8 cellular contexts compared by ENCODE assay signal in the genomic region with DNA sequence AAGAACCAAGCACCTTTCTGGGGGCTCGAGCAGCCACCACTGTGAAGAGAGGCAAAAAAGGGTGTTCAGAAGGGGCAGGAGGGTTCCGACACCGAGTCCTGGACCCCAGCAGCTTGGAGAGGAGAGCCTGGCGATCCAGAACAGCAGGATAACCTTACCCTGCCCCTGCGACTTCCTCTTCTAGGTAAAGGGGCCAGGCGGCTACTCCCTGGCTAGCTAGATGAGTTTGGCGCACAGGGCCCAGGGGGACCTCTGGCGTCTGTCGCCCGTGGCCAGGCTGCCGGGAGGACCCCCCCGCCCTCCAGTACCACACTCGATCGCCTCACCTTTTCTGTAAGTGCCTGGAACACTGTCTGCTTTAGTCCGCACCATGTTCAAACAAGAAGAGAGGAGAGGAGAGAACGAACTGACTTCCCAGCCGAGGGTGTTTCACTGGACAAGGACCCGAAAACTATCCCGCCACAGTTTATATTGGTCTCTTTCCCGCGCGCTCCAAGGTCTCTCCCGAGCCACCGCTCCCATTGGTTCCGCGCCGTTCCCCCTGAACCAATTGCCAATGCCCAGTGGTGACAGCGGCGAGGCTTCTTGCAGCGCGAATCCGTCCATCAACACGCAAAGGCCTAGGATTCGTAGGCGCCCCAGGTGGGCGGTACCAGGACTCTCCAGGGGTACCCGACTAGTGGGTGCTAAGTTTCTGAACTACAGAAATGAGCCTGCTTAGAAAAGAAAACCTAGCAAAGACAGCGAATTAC. TPM values are rescaled to one million over a fixed set of nuclear protein-coding genes. Genes with fewer than 3 reads are reported as not detected.
DNase-seq lines count a peak whose midpoint lies in the region; ATAC-seq and TF ChIP-seq lines count a peak whose summit lies in the region.

A gene with protein sequence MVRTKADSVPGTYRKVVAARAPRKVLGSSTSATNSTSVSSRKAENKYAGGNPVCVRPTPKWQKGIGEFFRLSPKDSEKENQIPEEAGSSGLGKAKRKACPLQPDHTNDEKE (minus strand): TSS at position 442 of the 752 bp plus-strand sequence. CDS start 70 bp downstream, at position 372.

- no peaks in the 10 kb centered on the region for H3K27me3 Mint-ChIP-seq in Calu3 (ENCODE audit: unreplicated experiment)

- H3K4ac ChIP-seq in mesenchymal stem cell (ENCODE audit: low read depth in 1 of 2, low read length in 2 of 2) = no peak within 1 kb of the TSS

- H3K4me1 Mint-ChIP-seq in Calu3 (ENCODE audit: low read depth, unreplicated experiment) = peaks cover 25% of the 10 kb centered on the region

- H3K4me3 ChIP-seq in endocrine pancreas (ENCODE audit: control insufficient read depth, insufficient read depth, low read length) = peak within 1 kb of the TSS; percentile 77
- H3K4me3 ChIP-seq in mesenchymal stem cell (ENCODE audit: insufficient read depth in 1 of 2, low read depth in 1 of 2, low read length in 2 of 2) = peak within 1 kb of the TSS; percentile 60 to 90

- no peak within 1 kb of the TSS for H3K27ac ChIP-seq in mesenchymal stem cell (ENCODE audit: low read length, poor library complexity, severe bottlenecking)

- peaks cover 3% of the 10 kb centered on the region for H3K79me1 ChIP-seq in mesenchymal stem cell (replicated peaks; ENCODE audit: low read length, poor library complexity, severe bottlenecking)

- no peak within 1 kb of the TSS for H2BK12ac ChIP-seq in mesenchymal stem cell (ENCODE audit: low read length in 2 of 2)

- no peak within 1 kb of the TSS for H4K8ac ChIP-seq in mesenchymal stem cell (ENCODE audit: low read length)

- H2BK15ac ChIP-seq in mesenchymal stem cell (ENCODE audit: low read depth, poor library complexity, severe bottlenecking) = no peak within 1 kb of the TSS

- H3K9ac ChIP-seq in endocrine pancreas (ENCODE audit: control insufficient read depth, insufficient read depth, low read length) (peak within 1 kb of the TSS; percentile 47), mesenchymal stem cell (ENCODE audit: low read length) (peak within 1 kb of the TSS; percentile 80)

- no peak within 1 kb of the TSS for H2AK5ac ChIP-seq in mesenchymal stem cell (ENCODE audit: low read length, severe bottlenecking)

- no peak within 1 kb of the TSS for H3K14ac ChIP-seq in mesenchymal stem cell (ENCODE audit: low read length in 2 of 2)

- DNase-seq in Calu3 (peak; percentile 96), HUDEP-2 (lab: John Stamatoyannopoulos, UW; ENCODE audit: unreplicated experiment in 76 of 76) (peak; percentile 52 to 97 (median 94)), NOMO-1 treated with dmso at 0.1 percent for 144 hours (lab: John Stamatoyannopoulos, UW; ENCODE audit: unreplicated experiment) (peak; percentile 94), mesenchymal stem cell (peak; percentile 97)
- peak; percentile 83 to 85 for DNase-seq in activated CD8-positive, alpha-beta memory T cell treated with anti-CD3 and anti-CD28 coated beads for 4 hours (ENCODE audit: low read depth in 2 of 2)
- peak; percentile 87 for DNase-seq in stimulated activated CD8-positive, alpha-beta memory T cell treated with anti-CD3 and anti-CD28 coated beads, Interleukin-12 subunit alpha, Interleukin-12 subunit beta, amount 100 ng/mL, for 24 hours (ENCODE audit: extremely low read depth)

- peak; percentile 97 for ATAC-seq in GM21390 (IDR thresholded peaks at IDR 0.05; ENCODE audit: unreplicated experiment)

- H3K9me3 ChIP-seq in endocrine pancreas (ENCODE audit: control insufficient read depth, low read length) = no peaks in the 10 kb centered on the region
- H3K9me3 ChIP-seq in mesenchymal stem cell (ENCODE audit: control insufficient read depth, low read length) = no peaks in the 10 kb centered on the region

- intact Hi-C loops in Calu3 (cut with micrococcal nuclease; ENCODE audit: unreplicated experiment) = no loop called here

- H3K36me3 ChIP-seq in endocrine pancreas (ENCODE audit: control insufficient read depth, insufficient read depth, low read length) = no peaks in the 10 kb centered on the region
- H3K36me3 ChIP-seq in mesenchymal stem cell (ENCODE audit: control insufficient read depth in 1 of 2, insufficient read depth in 2 of 2, low read depth in 1 of 2, low read length in 2 of 2) = no peaks in the 10 kb centered on the region

- H2AFZ ChIP-seq in mesenchymal stem cell (ENCODE audit: low read depth, low read length) = peak within 1 kb of the TSS; percentile 6

- H3K9me3 Mint-ChIP-seq in Calu3 (ENCODE audit: low read depth, unreplicated experiment) = no peaks in the 10 kb centered on the region

- no peak within 1 kb of the TSS for H2BK120ac ChIP-seq in mesenchymal stem cell (ENCODE audit: low read depth, low read length)

- peak within 1 kb of the TSS; percentile 97 for H3K4me3 Mint-ChIP-seq in Calu3 (ENCODE audit: low read depth, unreplicated experiment)

- no peak for TF ChIP-seq CTCF in Calu3 (IDR thresholded peaks at IDR 0.05; ENCODE audit: unreplicated experiment)

- peaks cover 34% of the 10 kb centered on the region for H3K36me3 Mint-ChIP-seq in Calu3 (ENCODE audit: insufficient read depth, unreplicated experiment)

- under 1% methylated on average over 33 of the region's 38 CpGs for WGBS in mesenchymal stem cell

- H4K91ac ChIP-seq in mesenchymal stem cell (ENCODE audit: low read length) = no peak within 1 kb of the TSS

- H3K23ac ChIP-seq in mesenchymal stem cell (ENCODE audit: low read length in 2 of 2) = no peak within 1 kb of the TSS

- no peaks in the 10 kb centered on the region for H3K4me1 ChIP-seq in endocrine pancreas (ENCODE audit: control insufficient read depth, insufficient read depth, low read length)
- peaks cover 9% of the 10 kb centered on the region for H3K4me1 ChIP-seq in mesenchymal stem cell (ENCODE audit: control insufficient read depth, insufficient read depth, low read depth, low read length)

- BruUV-seq in Calu3 (replicated peaks; lab: Mats Ljungman, UMichigan) = no TSS peak

- H2BK5ac ChIP-seq in mesenchymal stem cell (ENCODE audit: low read depth, low read length, poor library complexity, severe bottlenecking) = no peak within 1 kb of the TSS

- CTCF ChIA-PET in Calu3 (lab: Charles Lee) = no interaction called here

- no peak within 1 kb of the TSS for H3K18ac ChIP-seq in mesenchymal stem cell (ENCODE audit: low read depth in 1 of 2, low read length in 2 of 2)

- peak within 1 kb of the TSS; percentile 99 for H3K27ac Mint-ChIP-seq in Calu3 (ENCODE audit: unreplicated experiment)

- peak within 1 kb of the TSS; percentile 96 for H3K4me2 ChIP-seq in mesenchymal stem cell (ENCODE audit: low read length, poor library complexity, severe bottlenecking)

- H3K27me3 ChIP-seq in endocrine pancreas (ENCODE audit: control insufficient read depth, insufficient read depth, low read length) (no peaks in the 10 kb centered on the region), mesenchymal stem cell (ENCODE audit: control insufficient read depth in 1 of 2, insufficient read depth in 1 of 2, low read length in 2 of 2) (no peaks in the 10 kb centered on the region)

RNA-seq across cellular contexts. Expression of the gene that starts here (rescaled TPM):
- 53.0 and 55.8 TPM in 2 replicates for total RNA-seq in Calu3 (2022)
- polyA plus RNA-seq in mesenchymal stem cell (2013, experiment 1 of 2) = 15.9 TPM
- polyA plus RNA-seq in mesenchymal stem cell (2013, experiment 2 of 2) = 21.8 TPM
